ENCODE assay signal across 9 cellular contexts in the genomic region with DNA sequence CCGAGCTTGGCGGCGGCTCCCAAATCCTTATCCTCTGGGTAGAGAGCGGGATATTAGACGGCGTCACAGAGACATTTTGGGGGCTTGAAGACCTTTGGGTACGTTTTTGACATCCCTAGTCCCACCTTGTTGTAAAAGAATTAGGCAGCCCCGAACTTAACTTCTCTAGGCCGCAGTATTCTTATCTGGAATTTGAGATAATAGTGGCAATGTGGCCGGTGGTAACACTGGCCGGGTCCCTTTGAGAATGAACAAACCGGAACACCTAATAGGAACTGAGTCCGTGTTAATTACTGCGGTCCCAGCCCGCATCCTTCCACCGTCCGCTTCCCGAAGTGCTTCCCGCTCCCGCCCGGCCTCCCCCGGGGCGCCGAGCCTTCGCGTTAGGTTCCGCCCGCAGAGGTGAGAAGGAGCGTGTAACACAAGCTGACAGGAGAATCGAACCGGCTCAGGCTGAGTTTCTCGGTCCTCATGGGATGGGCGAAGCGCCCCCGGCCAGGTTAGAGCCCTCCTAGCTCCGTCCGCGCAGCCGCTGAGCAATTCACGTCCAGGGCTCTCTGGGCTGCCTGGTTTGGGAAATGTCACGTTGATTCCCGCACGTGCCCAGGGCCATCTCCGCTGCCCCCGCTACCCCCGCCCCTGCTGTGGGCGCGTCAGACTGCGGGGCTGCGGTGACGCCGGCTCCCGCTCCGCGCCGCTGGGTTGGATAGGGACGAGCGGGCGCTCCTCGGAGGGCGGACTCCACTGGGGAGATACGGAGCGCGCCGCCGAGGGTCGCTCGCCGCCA. TPM values are rescaled to one million over a fixed set of nuclear protein-coding genes. Genes with fewer than 3 reads are reported as not detected.
DNase-seq lines count a peak whose midpoint lies in the region; ATAC-seq and TF ChIP-seq lines count a peak whose summit lies in the region.
"Had no signal": no experiment of that assay in that cellular context is flagged by ENCODE, and none has a peak within 500 bp of the region (broad histone marks: within the 10 kb centered on the region; RNA-seq: fewer than 3 reads in every experiment).

No MANE protein-coding gene starts in this region.

- TF ChIP-seq POLR2A in ovary (IDR thresholded peaks at IDR 0.05): peak; percentile 50

- no peaks in the 10 kb centered on the region for H3K9me3 Mint-ChIP-seq in CD8-positive, alpha-beta T cell

- peaks cover 10% of the 10 kb centered on the region for H3K27me3 ChIP-seq in CD8-positive, alpha-beta T cell (ENCODE audit: insufficient read depth, low read length)
- H3K27me3 ChIP-seq in ovary: no peaks in the 10 kb centered on the region

- H3K4me3 ChIP-seq in CD8-positive, alpha-beta T cell (ENCODE audit: low read depth, low read length): peak overlapping the region; percentile 39
- H3K4me3 ChIP-seq in WI38 (ENCODE audit: low read depth, low read length) (peak overlapping the region; percentile 61), ovary (peak overlapping the region; percentile 53)

- no peak for TF ChIP-seq EP300 in ovary (IDR thresholded peaks at IDR 0.05)

- peaks cover 35% of the 10 kb centered on the region for H3K27me3 Mint-ChIP-seq in CD8-positive, alpha-beta T cell (ENCODE audit: low read depth)

- CTCF ChIA-PET in CD8-positive, alpha-beta T cell (lab: Charles Lee): no interaction called here

- intact Hi-C loops in CD8-positive, alpha-beta T cell (cut with DNase I, micrococcal nuclease): loop anchor here in 1 of 2 experiments (10.0 kb wide), 1 partner anchor 1915 kb away; no protein-coding TSS in a partner anchor
- intact Hi-C loops in Right ventricle myocardium superior (cut with DNase I) (loop anchor here (10.0 kb wide), 2 partner anchors 105 to 275 kb away; no protein-coding TSS in a partner anchor), ovary (cut with DNase I) (loop anchor here (2.0 to 10.0 kb wide), 13 partner anchors 55 to 425 kb away; a partner anchor contains a TSS)

- H3K36me3 ChIP-seq in CD8-positive, alpha-beta T cell (ENCODE audit: insufficient read depth, low read length): no peaks in the 10 kb centered on the region
- no peaks in the 10 kb centered on the region for H3K36me3 ChIP-seq in ovary

- no peak overlapping the region for H3K27ac Mint-ChIP-seq in CD8-positive, alpha-beta T cell

- POLR2A ChIA-PET in CD8-positive, alpha-beta T cell (lab: Charles Lee): no interaction called here

- 1 to 2% (median 1%) methylated on average over 26 to 69 of the region's 69 CpGs for WGBS in ovary, 3 donors

- no peaks in the 10 kb centered on the region for H3K9me3 ChIP-seq in CD8-positive, alpha-beta T cell (ENCODE audit: low read length)
- no peaks in the 10 kb centered on the region for H3K9me3 ChIP-seq in ovary

- peaks cover 10% of the 10 kb centered on the region for H3K4me1 ChIP-seq in CD8-positive, alpha-beta T cell (ENCODE audit: insufficient read depth, low read length)
- peaks cover 16% of the 10 kb centered on the region for H3K4me1 ChIP-seq in ovary (ENCODE audit: insufficient read depth)

- no peak for DNase-seq in CD8-positive, alpha-beta T cell
- DNase-seq in Right ventricle myocardium superior (no peak), ovary (peak; percentile 65 to 78 (median 69)), cerebellar cortex (ENCODE audit: low spot score) (no peak), OCI-M2 (lab: John Stamatoyannopoulos, UW; ENCODE audit: unreplicated experiment) (no peak)
- DNase-seq in activated CD4-positive, alpha-beta T cell treated with anti-CD3 and anti-CD28 coated beads for 1 hour: no peak

- no peak for ATAC-seq in CD8-positive, alpha-beta T cell
- ATAC-seq in Right ventricle myocardium superior (ENCODE audit: poor library complexity): peak; percentile 57
- no peak for ATAC-seq in HG03095 (IDR thresholded peaks at IDR 0.05; ENCODE audit: unreplicated experiment)

- no peaks in the 10 kb centered on the region for H3K36me3 Mint-ChIP-seq in CD8-positive, alpha-beta T cell

- TF ChIP-seq CTCF in CD8-positive, alpha-beta T cell (IDR thresholded peaks at IDR 0.05): no peak
- TF ChIP-seq CTCF in WI38 (IDR thresholded peaks at IDR 0.05; ENCODE audit: low read depth, low read length): no peak
- TF ChIP-seq CTCF in ovary (IDR thresholded peaks at IDR 0.05): no peak

- H3K27ac ChIP-seq in CD8-positive, alpha-beta T cell (ENCODE audit: low read depth, low read length): no peak overlapping the region
- peak overlapping the region; percentile 77 to 91 for H3K27ac ChIP-seq in ovary

- H3K4me1 Mint-ChIP-seq in CD8-positive, alpha-beta T cell (ENCODE audit: low read depth): peaks cover 13% of the 10 kb centered on the region

- peak overlapping the region; percentile 51 for H3K4me3 Mint-ChIP-seq in CD8-positive, alpha-beta T cell

RNA-seq across cellular contexts. Expression of a gene that starts 0.8 kb away (rescaled TPM):
- not detected for total RNA-seq in CD8-positive, alpha-beta T cell
- 2.6 TPM for total RNA-seq in Right ventricle myocardium superior
- total RNA-seq in ovary: 100 to 1,000 TPM in 3 of 7 donors, 10 to 100 TPM in 4; 75.1 to 247 (median 79.5) TPM
- polyA plus RNA-seq in ovary: 100 to 1,000 TPM; 125 to 254 TPM
- total RNA-seq: T-helper 2 cell treated with Interferon-gamma antibody and Interleukin-4, amounts not matched to agents 100 ng/mL and 5 ng/mL, for 36 hours had no signal

Comparison
In these comparisons a context has a peak if more than half of its experiments do, and no peak if none do; other contexts are left out.
1. DNase-seq: peak in ovary (5 of 5); none in CD8-positive, alpha-beta T cell (0 of 7), Right ventricle myocardium superior (single experiment), cerebellar cortex (single experiment), activated CD4-positive, alpha-beta T cell treated with anti-CD3 and anti-CD28 coated beads for 1 hour (single experiment) and OCI-M2 (single experiment).
2. RNA of a gene that starts 0.8 kb away (total RNA-seq): 75.1 to 247 TPM in ovary; 2.6 TPM in Right ventricle myocardium superior (single experiment) and not detected in CD8-positive, alpha-beta T cell; every median in the first group is over 10 times any median in the second.
3. Peak in every context shown above with its lines, with median percentiles within 50 percentile points of each other: H3K4me3 ChIP-seq.